Comparison of ENCODE assay signal across 20 cellular contexts in genomic region chr5:56105511-56106372, GRCh38.
A peak's percentile ranks its signal among the peaks of the same experiment; 100 is the strongest.
DNase-seq lines count a peak whose midpoint lies in the region; ATAC-seq and TF ChIP-seq lines count a peak whose summit lies in the region.
"Had no signal": no experiment of that assay in that cellular context is flagged by ENCODE, and none has a peak within 500 bp of the region (broad histone marks: within the 10 kb centered on the region; RNA-seq: fewer than 3 reads in every experiment).

No MANE protein-coding gene starts in this region.

- H3K9me3 Mint-ChIP-seq in activated T-helper 1 cell treated with anti-CD3 and anti-CD28 coated beads, Interleukin-12 subunit alpha, Interleukin-12 subunit beta, Interleukin-2, Interleukin-4 antibody, amounts not matched to agents 30 ng/mL and 10 ng/mL and 1 ng/mL, durations not matched to agents 14 hours and 24 hours and 36 hours: peaks cover 2% of the 10 kb centered on the region

- H3K4me3 ChIP-seq in GM08714 (ENCODE audit: low read length) (peak overlapping the region; percentile 25; the same call in 1 of the 2 replicates), right lobe of liver (no peak overlapping the region)
- H3K4me3 ChIP-seq: breast epithelium, K562, upper lobe of left lung had no signal

- H3K36me3 ChIP-seq in right lobe of liver: no peaks in the 10 kb centered on the region
- H3K36me3 ChIP-seq: breast epithelium, upper lobe of left lung had no signal

- H3K27ac Mint-ChIP-seq in activated T-helper 1 cell treated with anti-CD3 and anti-CD28 coated beads, Interleukin-12 subunit alpha, Interleukin-12 subunit beta, Interleukin-2, Interleukin-4 antibody, amounts not matched to agents 30 ng/mL and 10 ng/mL and 1 ng/mL, durations not matched to agents 14 hours and 24 hours and 36 hours: peak overlapping the region; percentile 13
- H3K27ac Mint-ChIP-seq: activated CD8-positive, alpha-beta T cell treated with anti-CD3 and anti-CD28 coated beads, Interleukin-2, amount 10 ng/mL, durations not matched to agents 7 days and 5 days; stimulated activated memory B cell treated with anti-CD40 and anti-IgM and Interleukin-4, amounts not matched to agents 10 μg/mL and 1 μg/mL and 100 μg/mL, for 72 hours had no signal

- intact Hi-C loops in activated T-helper 1 cell treated with anti-CD3 and anti-CD28 coated beads, Interleukin-12 subunit alpha, Interleukin-12 subunit beta, Interleukin-2, Interleukin-4 antibody, amounts not matched to agents 30 ng/mL and 10 ng/mL and 1 ng/mL, durations not matched to agents 14 hours and 24 hours and 36 hours (cut with micrococcal nuclease): no loop called here
- intact Hi-C loops in right lobe of liver (cut with DNase I): no loop called here

- no peaks in the 10 kb centered on the region for H3K9me3 ChIP-seq in right lobe of liver
- H3K9me3 ChIP-seq: breast epithelium, upper lobe of left lung had no signal

- H3K36me3 Mint-ChIP-seq in activated T-helper 1 cell treated with anti-CD3 and anti-CD28 coated beads, Interleukin-12 subunit alpha, Interleukin-12 subunit beta, Interleukin-2, Interleukin-4 antibody, amounts not matched to agents 30 ng/mL and 10 ng/mL and 1 ng/mL, durations not matched to agents 14 hours and 24 hours and 36 hours (ENCODE audit: low read depth): peaks cover 10% of the 10 kb centered on the region
- H3K36me3 Mint-ChIP-seq: stimulated activated memory B cell treated with anti-CD40 and anti-IgM and Interleukin-4, amounts not matched to agents 10 μg/mL and 1 μg/mL and 100 μg/mL, for 72 hours had no signal

- 46% methylated on average over 7 of the region's 7 CpGs for WGBS in right lobe of liver (ENCODE audit: insufficient coverage, low coverage, low lambda C conversion rate, missing lambda C conversion rate)

- ATAC-seq in right lobe of liver (peak in 3 of 4 donors; percentile 14 to 27 (median 22)), GM19351 (IDR thresholded peaks at IDR 0.05; ENCODE audit: unreplicated experiment) (no peak)
- ATAC-seq: activated CD8-positive, alpha-beta T cell treated with anti-CD3 and anti-CD28 coated beads, Interleukin-2, amount 10 ng/mL, durations not matched to agents 7 days and 5 days; foreskin keratinocyte; K562; stimulated activated memory B cell treated with anti-CD40 and anti-IgM and Interleukin-4, amounts not matched to agents 10 μg/mL and 1 μg/mL and 100 μg/mL, for 72 hours had no signal

- DNase-seq in Ammon's horn (ENCODE audit: low spot score): peak; percentile 36
- no peak for DNase-seq in activated T-helper 1 cell treated with anti-CD3 and anti-CD28 coated beads, Interleukin-12 subunit alpha, Interleukin-12 subunit beta, Interleukin-2, Interleukin-4 antibody, amounts not matched to agents 30 ng/mL and 10 ng/mL and 1 ng/mL, durations not matched to agents 14 hours and 24 hours and 36 hours (ENCODE audit: low spot score)
- no peak for DNase-seq in right lobe of liver
- no peak for DNase-seq in NCI-H524 treated with DMSO at 0.1 percent for 48 hours (lab: John Stamatoyannopoulos, UW)
- DNase-seq in SHP77 treated with DMSO at 0.1 percent for 48 hours (lab: John Stamatoyannopoulos, UW): no peak
- no peak for DNase-seq in stimulated activated CD8-positive, alpha-beta memory T cell treated with anti-CD3 and anti-CD28 coated beads, Interleukin-4, amount 100 ng/mL, for 48 hours
- DNase-seq: activated CD8-positive, alpha-beta T cell treated with anti-CD3 and anti-CD28 coated beads, Interleukin-2, amount 10 ng/mL, durations not matched to agents 7 days and 5 days; AML-193; DMS153; effector memory CD4-positive, alpha-beta T cell; foreskin keratinocyte; NCI-H1105 treated with DMSO at 0.1 percent for 48 hours; NCI-H2171 treated with DMSO at 0.1 percent for 48 hours; occipital lobe; upper lobe of left lung had no signal

- no peak overlapping the region for H3K27ac ChIP-seq in right lobe of liver
- H3K27ac ChIP-seq: breast epithelium, foreskin keratinocyte, upper lobe of left lung had no signal

- H3K27me3 Mint-ChIP-seq in activated T-helper 1 cell treated with anti-CD3 and anti-CD28 coated beads, Interleukin-12 subunit alpha, Interleukin-12 subunit beta, Interleukin-2, Interleukin-4 antibody, amounts not matched to agents 30 ng/mL and 10 ng/mL and 1 ng/mL, durations not matched to agents 14 hours and 24 hours and 36 hours (ENCODE audit: insufficient read depth): no peaks in the 10 kb centered on the region

- H3K27me3 ChIP-seq in right lobe of liver: no peaks in the 10 kb centered on the region
- H3K27me3 ChIP-seq: breast epithelium, upper lobe of left lung had no signal

- no peaks in the 10 kb centered on the region for H3K4me1 ChIP-seq in right lobe of liver
- H3K4me1 ChIP-seq: breast epithelium had no signal

- peaks cover 69% of the 10 kb centered on the region for H3K4me1 Mint-ChIP-seq in activated T-helper 1 cell treated with anti-CD3 and anti-CD28 coated beads, Interleukin-12 subunit alpha, Interleukin-12 subunit beta, Interleukin-2, Interleukin-4 antibody, amounts not matched to agents 30 ng/mL and 10 ng/mL and 1 ng/mL, durations not matched to agents 14 hours and 24 hours and 36 hours (ENCODE audit: low read depth)
- H3K4me1 Mint-ChIP-seq: stimulated activated memory B cell treated with anti-CD40 and anti-IgM and Interleukin-4, amounts not matched to agents 10 μg/mL and 1 μg/mL and 100 μg/mL, for 72 hours had no signal

- no peak for TF ChIP-seq CTCF in right lobe of liver (IDR thresholded peaks at IDR 0.05)

- no peak for TF ChIP-seq POLR2A in right lobe of liver (IDR thresholded peaks at IDR 0.05)

- H3K4me3 Mint-ChIP-seq in activated T-helper 1 cell treated with anti-CD3 and anti-CD28 coated beads, Interleukin-12 subunit alpha, Interleukin-12 subunit beta, Interleukin-2, Interleukin-4 antibody, amounts not matched to agents 30 ng/mL and 10 ng/mL and 1 ng/mL, durations not matched to agents 14 hours and 24 hours and 36 hours: peak overlapping the region; percentile 3
- H3K4me3 Mint-ChIP-seq: activated CD8-positive, alpha-beta T cell treated with anti-CD3 and anti-CD28 coated beads, Interleukin-2, amount 10 ng/mL, durations not matched to agents 7 days and 5 days; stimulated activated memory B cell treated with anti-CD40 and anti-IgM and Interleukin-4, amounts not matched to agents 10 μg/mL and 1 μg/mL and 100 μg/mL, for 72 hours had no signal
